Comparison of ENCODE assay signal across 13 cellular contexts in the genomic region with DNA sequence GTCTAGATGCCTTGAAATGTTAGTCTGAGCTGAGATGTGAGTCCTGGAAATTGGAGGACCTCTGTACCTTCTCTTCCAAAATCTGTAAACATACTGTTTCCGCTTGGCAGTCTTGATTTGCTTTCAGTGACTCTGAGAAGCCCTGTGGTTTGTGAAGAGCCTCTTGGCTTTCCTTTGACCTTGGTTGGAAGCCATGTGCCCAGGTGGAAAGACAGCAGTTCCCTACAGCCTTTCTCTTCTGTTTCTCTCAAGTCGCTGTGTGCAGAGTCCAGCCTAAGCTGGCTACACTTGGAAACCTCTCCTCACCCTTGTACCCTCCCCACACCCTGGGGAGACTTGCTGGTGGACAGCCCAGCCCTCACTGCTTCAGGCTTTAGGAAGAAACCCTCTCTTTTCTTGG.
DNase-seq lines count a peak whose midpoint lies in the region; ATAC-seq and TF ChIP-seq lines count a peak whose summit lies in the region.
"Had no signal": no experiment of that assay in that cellular context is flagged by ENCODE, and none has a peak within 500 bp of the region (broad histone marks: within the 10 kb centered on the region; RNA-seq: fewer than 3 reads in every experiment).

No MANE protein-coding gene starts in this region.

- H3K9me3 ChIP-seq in left lung = no peaks in the 10 kb centered on the region
- H3K9me3 ChIP-seq: A549, BE2C had no signal

- DNase-seq in G401 (ENCODE audit: low spot score) (peak; percentile 34), NCI-H2029 treated with DMSO at 0.1 percent for 48 hours (lab: John Stamatoyannopoulos, UW) (peak; percentile 40), left lung (peak in 1 of 2 donors; percentile 47), amniotic stem cell (lab: John Stamatoyannopoulos, UW) (no peak), HT-29 (ENCODE audit: low spot score) (no peak)
- DNase-seq: BE2C; CD4-positive, alpha-beta memory T cell; DND-41; GM23248; IMR-90 had no signal

- H3K36me3 ChIP-seq in left lung = peaks cover 0 to 6% of the 10 kb centered on the region in 2 donors
- H3K36me3 ChIP-seq: BE2C had no signal

- TF ChIP-seq CTCF in left lung (IDR thresholded peaks at IDR 0.05) = no peak

- peaks cover 0 to 9% of the 10 kb centered on the region in 2 donors for H3K4me1 ChIP-seq in left lung
- H3K4me1 ChIP-seq: A549, BE2C had no signal

- H3K4me3 ChIP-seq in left lung = no peak overlapping the region
- H3K4me3 ChIP-seq: A549, GM23248 had no signal

- intact Hi-C loops in left lung (cut with DNase I) = no loop called here

- ATAC-seq in left lung (peak; percentile 86), GM21619 (IDR thresholded peaks at IDR 0.05; ENCODE audit: unreplicated experiment) (no peak)
- ATAC-seq: A549 had no signal

- no peak overlapping the region for H3K27ac ChIP-seq in left lung
- H3K27ac ChIP-seq: A549, C4-2B, GM23248 had no signal

- in situ Hi-C loops in G401 (cut with HindIII; ENCODE audit: low sequenced_read_pairs) = no loop called here

- H3K27me3 ChIP-seq in left lung = no peaks in the 10 kb centered on the region
- H3K27me3 ChIP-seq: BE2C had no signal

Comparison
In these comparisons a context has a peak if more than half of its experiments do, and no peak if none do; other contexts are left out.
1. DNase-seq: peak in G401 (single experiment) and NCI-H2029 treated with DMSO at 0.1 percent for 48 hours (single experiment); none in amniotic stem cell (single experiment) and HT-29 (single experiment).